11 cellular contexts compared by ENCODE assay signal in genomic region chr11:1875786-1876335, GRCh38. TPM values are rescaled to one million over a fixed set of nuclear protein-coding genes. Genes with fewer than 3 reads are reported as not detected.
DNase-seq lines count a peak whose midpoint lies in the region; ATAC-seq and TF ChIP-seq lines count a peak whose summit lies in the region.
"Not testable (repeated sequence)": the region's sequence is repeated elsewhere in the genome, so short reads cannot be mapped to it uniquely, and the experiment has no call there.
"Had no signal": no experiment of that assay in that cellular context is flagged by ENCODE, and none has a peak within 500 bp of the region (broad histone marks: within the 10 kb centered on the region; RNA-seq: fewer than 3 reads in every experiment).

No MANE protein-coding gene starts in this region.

- not testable (repeated sequence) for H3K27me3 Mint-ChIP-seq in MCF 10A (ENCODE audit: insufficient read depth, unreplicated experiment); natural killer cell (ENCODE audit: low read depth in 2 of 2)

- not testable (repeated sequence) for H3K27me3 ChIP-seq in ACC112 (ENCODE audit: insufficient read depth, low read length); Peyer's patch

- H3K9me3 ChIP-seq in Peyer's patch = not testable (repeated sequence)

- BruUV-seq in MCF 10A (replicated peaks; lab: Mats Ljungman, UMichigan) = not testable (repeated sequence)

- TF ChIP-seq CTCF in Peyer's patch (IDR thresholded peaks at IDR 0.05); MCF 10A (IDR thresholded peaks at IDR 0.05; ENCODE audit: unreplicated experiment); natural killer cell (IDR thresholded peaks at IDR 0.05): not testable (repeated sequence)

- H3K4me1 Mint-ChIP-seq in MCF 10A (ENCODE audit: insufficient read depth, unreplicated experiment) = peaks cover 29% of the 10 kb centered on the region
- peaks cover 30 to 73% of the 10 kb centered on the region in 2 donors for H3K4me1 Mint-ChIP-seq in natural killer cell

- H3K79me2 ChIP-seq in ACC112 (ENCODE audit: control insufficient read depth, insufficient read depth, low read length, unreplicated experiment) = not testable (repeated sequence)

- TF ChIP-seq POLR2A in Peyer's patch (IDR thresholded peaks at IDR 0.05) = not testable (repeated sequence)

- not testable (repeated sequence) for H3K9me3 Mint-ChIP-seq in MCF 10A (ENCODE audit: unreplicated experiment); natural killer cell

- peak overlapping the region; percentile 83 for H3K27ac Mint-ChIP-seq in MCF 10A (ENCODE audit: low read depth, unreplicated experiment)
- peak overlapping the region; percentile 45 to 64 for H3K27ac Mint-ChIP-seq in natural killer cell

- intact Hi-C loops in MCF 10A (cut with micrococcal nuclease) = loop anchor here (5.0 kb wide), 1 partner anchor 39 kb away; the partner anchor contains the start of gene TNNI2
- intact Hi-C loops in left cardiac atrium (cut with DNase I); natural killer cell (cut with micrococcal nuclease): not testable (repeated sequence)

- DNase-seq in Peyer's patch; MCF 10A (ENCODE audit: unreplicated experiment); natural killer cell: not testable (repeated sequence)
- peak; percentile 23 for DNase-seq in left cardiac atrium

- not testable (repeated sequence) for H2AFZ ChIP-seq in ACC112 (ENCODE audit: low read length, unreplicated experiment)

- not testable (repeated sequence) for H3K36me3 Mint-ChIP-seq in MCF 10A (ENCODE audit: insufficient read depth, unreplicated experiment); natural killer cell

- CTCF ChIA-PET in MCF 10A (lab: Yijun Ruan, JAX) = interaction anchor here (0.6 to 3.6 kb wide), 20 partner anchors 12 to 298 kb away, joined by 3 to 18 read pairs (median 4); partner anchors contain the start of gene SYT8

- POLR2A ChIA-PET in MCF 10A (lab: Yijun Ruan, JAX) = interaction anchor here (0.7 to 1.1 kb wide), 3 partner anchors 11 to 223 kb away, joined by 3 to 4 read pairs (median 3); no protein-coding TSS in a partner anchor

- H3K27ac ChIP-seq in ACC112 (ENCODE audit: low read depth, low read length) (peak overlapping the region; percentile 82), Peyer's patch (peak overlapping the region; percentile 55 to 77 (median 66)), skin epidermis (peak overlapping the region in 19 of 21 experiments; percentile 4 to 84 (median 76))

- not testable (repeated sequence) for ATAC-seq in left cardiac atrium, natural killer cell

- peak overlapping the region; percentile 73 for H3K4me3 Mint-ChIP-seq in MCF 10A (ENCODE audit: unreplicated experiment)
- not testable (repeated sequence) for H3K4me3 Mint-ChIP-seq in natural killer cell

- not testable (repeated sequence) for H3K36me3 ChIP-seq in ACC112 (ENCODE audit: insufficient read depth, low read length); Peyer's patch

- H3K4me3 ChIP-seq in ACC112 (ENCODE audit: low read depth, low read length) = peak overlapping the region; percentile 67
- H3K4me3 ChIP-seq in Peyer's patch, skin epidermis: not testable (repeated sequence)

- H3K4me1 ChIP-seq in ACC112 (ENCODE audit: control insufficient read depth, insufficient read depth, low read length, unreplicated experiment) (peaks cover 39% of the 10 kb centered on the region), Peyer's patch (peaks cover 0 to 34% (median 16%) of the 10 kb centered on the region in 4 donors)

RNA-seq across cellular contexts. Expression of gene PRR33, which starts 15.8 kb away (rescaled TPM):
- total RNA-seq in Peyer's patch (not detected), MCF 10A (2022) (not detected in 2 replicates), left cardiac atrium (under 1 TPM; 0.10 to 0.50 TPM), natural killer cell (under 1 TPM in 2 of 3 donors, not detected in 1; 0.14 to 0.32 TPM)
- total RNA-seq: G401, GM23248, K562, kidney, temporal lobe had no signal

RNA-seq across cellular contexts. Expression of gene LSP1, which starts 23.0 kb away (rescaled TPM):
- 100 to 1,000 TPM in 1 of 4 donors, 10 to 100 TPM in 3; 10.6 to 175 (median 15.4) TPM for total RNA-seq in Peyer's patch
- 3.3 and 3.7 TPM in 2 replicates for total RNA-seq in MCF 10A (2022)
- 10 to 100 TPM; 24.9 to 31.2 TPM for total RNA-seq in left cardiac atrium
- 100 to 1,000 TPM; 487 to 595 (median 536) TPM for total RNA-seq in natural killer cell
- total RNA-seq: GM23248 had no signal

RNA-seq across cellular contexts. Expression of gene TNNI2, which starts 37.1 kb away (rescaled TPM):
- total RNA-seq in Peyer's patch = 10 to 100 TPM in 1 of 4 donors, 1 to 10 TPM in 2, not detected in 1; 4.7 to 23.9 (median 9.3) TPM
- 43.3 and 77.7 TPM in 2 replicates for total RNA-seq in MCF 10A (2022)
- under 1 TPM; 0.35 to 0.52 TPM for total RNA-seq in left cardiac atrium
- total RNA-seq in natural killer cell = 1 to 10 TPM; 1.2 to 5.4 (median 3.6) TPM
- total RNA-seq: G401, GM23248, K562, temporal lobe had no signal

RNA-seq across cellular contexts. Expression of gene SYT8, which starts 41.1 kb away (rescaled TPM):
- total RNA-seq in Peyer's patch (10 to 100 TPM in 3 of 4 donors, not detected in 1; 21.3 to 57.6 (median 44.6) TPM), MCF 10A (2022) (141 and 308 TPM in 2 replicates), left cardiac atrium (not detected), natural killer cell (not detected)
- total RNA-seq: G401, GM23248, K562, temporal lobe had no signal

RNA-seq across cellular contexts. Expression of gene TNNT3, which starts 43.6 kb away (rescaled TPM):
- 10 to 100 TPM in 1 of 4 donors, not detected in 3; 14.0 TPM for total RNA-seq in Peyer's patch
- total RNA-seq in MCF 10A (2022) = not detected in 2 replicates
- 10 to 100 TPM; 11.7 to 28.5 TPM for total RNA-seq in left cardiac atrium
- total RNA-seq in natural killer cell = 10 to 100 TPM; 15.8 to 27.9 (median 26.2) TPM
- total RNA-seq: G401, GM23248, K562, temporal lobe had no signal
